In genomic region chr10:110337401-110337800, GRCh38 we compare ENCODE assay signal across 25 cellular contexts.
"Had no signal": no experiment of that assay in that cellular context is flagged by ENCODE, and none has a peak within 500 bp of the region (broad histone marks: within the 10 kb centered on the region; RNA-seq: fewer than 3 reads in every experiment).

No MANE protein-coding gene starts in this region.

- H3K36me3 Mint-ChIP-seq: immature natural killer cell; natural killer cell treated with Interleukin-12 subunit alpha and Interleukin-12 subunit beta and Interleukin-15 and Interleukin-18, amount 100 ng/mL, for 72 hours; stimulated activated naive B cell treated with anti-CD40 and anti-IgM and Interleukin-4, amounts not matched to agents 10 μg/mL and 1 μg/mL and 100 μg/mL, for 72 hours had no signal

- H3K27ac Mint-ChIP-seq: immature natural killer cell; naive thymus-derived CD4-positive, alpha-beta T cell; progenitor cell of endocrine pancreas; stimulated activated naive B cell treated with anti-CD40 and anti-IgM and Interleukin-4, amounts not matched to agents 10 μg/mL and 1 μg/mL and 100 μg/mL, for 72 hours had no signal

- H3K27ac ChIP-seq: left lung, lower lobe of right lung, right atrium auricular region, right lobe of liver, stomach, testis, thyroid gland, upper lobe of right lung had no signal

- H3K36me3 ChIP-seq: left lung, lower lobe of right lung, ovary, right atrium auricular region, right lobe of liver, stomach, thyroid gland, transverse colon, upper lobe of right lung had no signal

- H3K4me1 ChIP-seq: right lobe of liver had no signal

- H3K9me3 ChIP-seq: left lung, lower lobe of right lung, mucosa of descending colon, ovary, right atrium auricular region, right lobe of liver, stomach, testis, thyroid gland, transverse colon, upper lobe of right lung had no signal

- H3K4me3 Mint-ChIP-seq: immature natural killer cell; naive thymus-derived CD4-positive, alpha-beta T cell; natural killer cell treated with Interleukin-12 subunit alpha and Interleukin-12 subunit beta and Interleukin-15 and Interleukin-18, amount 100 ng/mL, for 72 hours; stimulated activated naive B cell treated with anti-CD40 and anti-IgM and Interleukin-4, amounts not matched to agents 10 μg/mL and 1 μg/mL and 100 μg/mL, for 72 hours had no signal

- H3K27me3 ChIP-seq: left lung, ovary, right atrium auricular region, right lobe of liver, stomach, testis, thyroid gland, transverse colon, upper lobe of right lung had no signal

- H3K9me3 Mint-ChIP-seq: natural killer cell treated with Interleukin-12 subunit alpha and Interleukin-12 subunit beta and Interleukin-15 and Interleukin-18, amount 100 ng/mL, for 72 hours; stimulated activated naive B cell treated with anti-CD40 and anti-IgM and Interleukin-4, amounts not matched to agents 10 μg/mL and 1 μg/mL and 100 μg/mL, for 72 hours had no signal

- DNase-seq: hypothalamus; immature natural killer cell; kidney; left colon; left lung; lower lobe of right lung; midbrain; mucosa of descending colon; naive thymus-derived CD4-positive, alpha-beta T cell; ovary; right lobe of liver; stimulated activated CD4-positive, alpha-beta T cell treated with anti-CD3 and anti-CD28 coated beads, Interleukin-12 subunit alpha, Interleukin-12 subunit beta, amount 100 ng/mL, for 4 hours; stimulated activated CD4-positive, alpha-beta T cell treated with anti-CD3 and anti-CD28 coated beads, Interleukin-15, amount 100 ng/mL, for 24 hours; stimulated activated CD4-positive, alpha-beta T cell treated with anti-CD3 and anti-CD28 coated beads, Interleukin-2, amount 100 ng/mL, for 24 hours; stimulated activated CD4-positive, alpha-beta T cell treated with anti-CD3 and anti-CD28 coated beads, Interleukin-4, amount 100 ng/mL, for 1 hour; stimulated activated naive B cell treated with anti-CD40 and anti-IgM and Interleukin-4, amounts not matched to agents 10 μg/mL and 1 μg/mL and 100 μg/mL, for 72 hours; stimulated activated naive CD8-positive, alpha-beta T cell treated with anti-CD3 and anti-CD28 coated beads, Interleukin-15, Interleukin-2, amounts not matched to agents 100 U/mL and 50 U/mL, for 24 hours; stomach; testis; transverse colon; upper lobe of right lung had no signal

- H3K4me3 ChIP-seq: left lung, lower lobe of right lung, mucosa of descending colon, ovary, right atrium auricular region, right lobe of liver, stomach, testis, thyroid gland, transverse colon, upper lobe of right lung had no signal
